In genomic region chr21:36709030-36709867, GRCh38 we compare ENCODE assay signal across 13 cellular contexts. TPM values are rescaled to one million over a fixed set of nuclear protein-coding genes. Genes with fewer than 3 reads are reported as not detected.
DNase-seq lines count a peak whose midpoint lies in the region; ATAC-seq and TF ChIP-seq lines count a peak whose summit lies in the region.
"Had no signal": no experiment of that assay in that cellular context is flagged by ENCODE, and none has a peak within 500 bp of the region (broad histone marks: within the 10 kb centered on the region; RNA-seq: fewer than 3 reads in every experiment).

No MANE protein-coding gene starts in this region.

- TF ChIP-seq EP300 in suprapubic skin (IDR thresholded peaks at IDR 0.05), result no peak

- no peak for DNase-seq in activated T-cell treated with anti-CD3 and anti-CD28 coated beads, Interleukin-2, amount 50 U/mL, for 72 hours
- DNase-seq in activated T-cell treated with anti-CD3 and anti-CD28 coated beads, Interleukin-2, amount 50 U/mL, for 1 hour, result no peak
- DNase-seq in mammary epithelial cell, result no peak
- peak; percentile 84 for DNase-seq in mesenteric fat pad (ENCODE audit: low spot score)
- DNase-seq in suprapubic skin (ENCODE audit: low spot score in 2 of 2), result peak in 1 of 2 donors; percentile 76
- DNase-seq in G401 (ENCODE audit: low spot score), result no peak
- no peak for DNase-seq in UCSD-AML1 (lab: John Stamatoyannopoulos, UW; ENCODE audit: unreplicated experiment)
- DNase-seq in Right ventricle myocardium superior, result no peak
- DNase-seq: amygdala, BE2C, NCI-H2029 had no signal

- no peaks in the 10 kb centered on the region for H3K9me3 Mint-ChIP-seq in activated T-cell treated with anti-CD3 and anti-CD28 coated beads, Interleukin-2, amount 50 U/mL, for 72 hours
- H3K9me3 Mint-ChIP-seq: memory B cell had no signal

- peak overlapping the region; percentile 74 to 77 for H3K4me3 Mint-ChIP-seq in activated T-cell treated with anti-CD3 and anti-CD28 coated beads, Interleukin-2, amount 50 U/mL, for 72 hours

- no peaks in the 10 kb centered on the region for H4K20me1 ChIP-seq in mammary epithelial cell (ENCODE audit: insufficient read depth, low read length)

- H2AFZ ChIP-seq in mammary epithelial cell (ENCODE audit: low read depth, low read length), result peak overlapping the region; percentile 57

- H3K36me3 Mint-ChIP-seq in activated T-cell treated with anti-CD3 and anti-CD28 coated beads, Interleukin-2, amount 50 U/mL, for 72 hours (ENCODE audit: insufficient read depth in 2 of 2), result no peaks in the 10 kb centered on the region
- H3K36me3 Mint-ChIP-seq: memory B cell had no signal

- H3K4me1 Mint-ChIP-seq in activated T-cell treated with anti-CD3 and anti-CD28 coated beads, Interleukin-2, amount 50 U/mL, for 72 hours (ENCODE audit: low read depth), result peaks cover 53% of the 10 kb centered on the region

- CTCF ChIA-PET in mammary epithelial cell (lab: Charles Lee; ENCODE audit: low non-redundant PET), result no interaction called here

- no peaks in the 10 kb centered on the region for H3K79me2 ChIP-seq in mammary epithelial cell (ENCODE audit: insufficient read depth, low read length)

- BruUV-seq in mammary epithelial cell (replicated peaks; lab: Mats Ljungman, UMichigan), result no TSS peak

- H3K27ac Mint-ChIP-seq in activated T-cell treated with anti-CD3 and anti-CD28 coated beads, Interleukin-2, amount 50 U/mL, for 72 hours, result no peak overlapping the region
- H3K27ac Mint-ChIP-seq: memory B cell had no signal

- peaks cover 70% of the 10 kb centered on the region for H3K27me3 ChIP-seq in mammary epithelial cell (ENCODE audit: insufficient read depth, low read length)
- H3K27me3 ChIP-seq in suprapubic skin, result peaks cover 92% of the 10 kb centered on the region

- no peak overlapping the region for H3K4me3 ChIP-seq in mammary epithelial cell (replicated peaks in 1 of 3; ENCODE audit: insufficient read depth in 1 of 3, low read depth in 2 of 3, low read length in 3 of 3)
- peak overlapping the region; percentile 34 for H3K4me3 ChIP-seq in suprapubic skin
- H3K4me3 ChIP-seq: SJSA1 had no signal

- intact Hi-C loops in mammary epithelial cell (cut with micrococcal nuclease), result loop anchor here (5.0 to 10.0 kb wide), 2 partner anchors 77 to 204 kb away; no protein-coding TSS in a partner anchor
- intact Hi-C loops in Right ventricle myocardium superior (cut with DNase I), result no loop called here

- H3K36me3 ChIP-seq in mammary epithelial cell (ENCODE audit: insufficient read depth, low read length) (no peaks in the 10 kb centered on the region), suprapubic skin (no peaks in the 10 kb centered on the region)
- H3K36me3 ChIP-seq: BE2C, SJSA1 had no signal

- peaks cover 20% of the 10 kb centered on the region for H3K4me1 ChIP-seq in mammary epithelial cell (ENCODE audit: insufficient read depth, low read length)
- H3K4me1 ChIP-seq in suprapubic skin, result peaks cover 56% of the 10 kb centered on the region
- H3K4me1 ChIP-seq: BE2C, SJSA1 had no signal

- no peak for ATAC-seq in activated T-cell treated with anti-CD3 and anti-CD28 coated beads, Interleukin-2, amount 50 U/mL, for 72 hours (replicated peaks in 1 of 2)
- ATAC-seq in Right ventricle myocardium superior (ENCODE audit: poor library complexity), result no peak

- dilution Hi-C loops in mammary epithelial cell (cut with HindIII; ENCODE audit: low sequenced_read_pairs), result no loop called here

- TF ChIP-seq CTCF in mammary epithelial cell (conservative IDR thresholded peaks at IDR 0.05 in 1 of 2, IDR thresholded peaks at IDR 0.05 in 1 of 2; ENCODE audit: extremely low read depth in 1 of 2, insufficient read depth in 1 of 2, low read depth in 1 of 2, low read length in 2 of 2), result no peak
- TF ChIP-seq CTCF in suprapubic skin (IDR thresholded peaks at IDR 0.05), result no peak

- H3K27me3 Mint-ChIP-seq in activated T-cell treated with anti-CD3 and anti-CD28 coated beads, Interleukin-2, amount 50 U/mL, for 72 hours (ENCODE audit: low read depth), result peaks cover 84% of the 10 kb centered on the region

- H3K9me3 ChIP-seq in mammary epithelial cell (replicated peaks; ENCODE audit: insufficient read depth, low read length) (no peaks in the 10 kb centered on the region), suprapubic skin (no peaks in the 10 kb centered on the region)
- H3K9me3 ChIP-seq: BE2C had no signal

- no peak overlapping the region for H3K9ac ChIP-seq in mammary epithelial cell (ENCODE audit: insufficient read depth, low read length)

- TF ChIP-seq POLR2A in suprapubic skin (IDR thresholded peaks at IDR 0.05), result no peak

- H3K27ac ChIP-seq in mammary epithelial cell (ENCODE audit: insufficient read depth, low read depth, low read length), result no peak overlapping the region
- H3K27ac ChIP-seq in suprapubic skin, result no peak overlapping the region
- H3K27ac ChIP-seq: SJSA1 had no signal

- in situ Hi-C loops in mammary epithelial cell (cut with MboI; ENCODE audit: low sequenced_read_pairs in 2 of 2), result no loop called here
- in situ Hi-C loops in G401 (cut with HindIII; ENCODE audit: low sequenced_read_pairs), result no loop called here

- H3K4me2 ChIP-seq in mammary epithelial cell (ENCODE audit: insufficient read depth, low read depth, low read length), result peak overlapping the region; percentile 64

- WGBS in mammary epithelial cell (ENCODE audit: low coverage, missing lambda C conversion rate), result 9% methylated on average over 28 of the region's 55 CpGs
- WGBS in suprapubic skin, result 10% methylated on average over 17 of the region's 55 CpGs

RNA-seq across cellular contexts. Expression of gene SIM2, which starts 10.3 kb away (rescaled TPM):
- 1 to 10 TPM; 1.9 to 4.1 TPM for total RNA-seq in activated T-cell treated with anti-CD3 and anti-CD28 coated beads, Interleukin-2, amount 50 U/mL, for 72 hours
- under 1 TPM in 1 of 2 donors, not detected in 1; under 0.01 TPM for total RNA-seq in mammary epithelial cell
- not detected for polyA plus RNA-seq in mammary epithelial cell
- polyA minus RNA-seq in mammary epithelial cell, result not detected
- not detected for total RNA-seq in mesenteric fat pad
- total RNA-seq in suprapubic skin, result 1 to 10 TPM in 1 of 4 donors, not detected in 3; 1.2 TPM
- 2.0 and 4.7 TPM in 2 replicates for total RNA-seq in G401 (2014; rRNA removed; shearing (Covaris generic))
- total RNA-seq in Right ventricle myocardium superior, result not detected
